8 cellular contexts compared by ENCODE assay signal in genomic region chr19:12564016-12564664, GRCh38.
DNase-seq lines count a peak whose midpoint lies in the region; ATAC-seq lines count a peak whose summit lies in the region.

No MANE protein-coding gene starts in this region.

- H3K36me3 Mint-ChIP-seq in effector memory CD8-positive, alpha-beta T cell (ENCODE audit: insufficient read depth), result no peaks in the 10 kb centered on the region
- H3K36me3 Mint-ChIP-seq in memory B cell, result no peaks in the 10 kb centered on the region

- H3K9me3 Mint-ChIP-seq in effector memory CD8-positive, alpha-beta T cell, result no peaks in the 10 kb centered on the region
- no peaks in the 10 kb centered on the region for H3K9me3 Mint-ChIP-seq in memory B cell

- H3K27ac Mint-ChIP-seq in effector memory CD8-positive, alpha-beta T cell, result no peak overlapping the region
- H3K27ac Mint-ChIP-seq in memory B cell, result no peak overlapping the region

- peak; percentile 100 for ATAC-seq in effector memory CD8-positive, alpha-beta T cell (replicated peaks)
- ATAC-seq in memory B cell (ENCODE audit: low read depth) (peak; percentile 92), HG02840 (IDR thresholded peaks at IDR 0.05; ENCODE audit: low FRiP score, unreplicated experiment) (no peak)

- H3K4me1 Mint-ChIP-seq in effector memory CD8-positive, alpha-beta T cell (ENCODE audit: low read depth in 2 of 2), result peaks cover 5 to 6% of the 10 kb centered on the region in 2 donors
- peaks cover 5% of the 10 kb centered on the region for H3K4me1 Mint-ChIP-seq in memory B cell

- DNase-seq in COR-L47 (lab: John Stamatoyannopoulos, UW) (peak; percentile 72), HuH-7 (ENCODE audit: low spot score) (peak; percentile 78), NOMO-1 treated with dmso at 0.1 percent for 144 hours (lab: John Stamatoyannopoulos, UW; ENCODE audit: unreplicated experiment) (peak; percentile 68), memory B cell (ENCODE audit: low spot score in 2 of 2) (peak; percentile 94 to 98)
- peak; percentile 99 for DNase-seq in activated CD8-positive, alpha-beta memory T cell treated with anti-CD3 and anti-CD28 coated beads for 24 hours
- peak; percentile 90 to 94 (median 91) for DNase-seq in effector memory CD8-positive, alpha-beta T cell
- DNase-seq in stimulated activated CD8-positive, alpha-beta memory T cell treated with anti-CD3 and anti-CD28 coated beads, Interleukin-12 subunit alpha, Interleukin-12 subunit beta, amount 100 ng/mL, for 4 hours (ENCODE audit: low read depth), result peak; percentile 73

- no peak overlapping the region for H3K4me3 Mint-ChIP-seq in effector memory CD8-positive, alpha-beta T cell
- no peak overlapping the region for H3K4me3 Mint-ChIP-seq in memory B cell

- H3K27me3 Mint-ChIP-seq in effector memory CD8-positive, alpha-beta T cell, result no peaks in the 10 kb centered on the region
- no peaks in the 10 kb centered on the region for H3K27me3 Mint-ChIP-seq in memory B cell
